Comparison of ENCODE assay signal across 8 cellular contexts in genomic region chr19:45498411-45499195, GRCh38. TPM values are rescaled to one million over a fixed set of nuclear protein-coding genes. Genes with fewer than 3 reads are reported as not detected.
A peak's percentile ranks its signal among the peaks of the same experiment; 100 is the strongest.
DNase-seq lines count a peak whose midpoint lies in the region; FAIRE-seq and TF ChIP-seq lines count a peak whose summit lies in the region.

Gene PPM1N, plus strand, starts transcription at chr19:45498443. Its CDS starts 30 bp downstream, at chr19:45498473.

- DNase-seq in CD8-positive, alpha-beta memory T cell = peak; percentile 52 to 79 (median 64)
- DNase-seq in Kasumi-1 (lab: John Stamatoyannopoulos, UW) (peak; percentile 11 to 19), endothelial cell (ENCODE audit: low spot score) (peak; percentile 23), neural crest cell (ENCODE audit: low read depth, low spot score) (peak; percentile 30), GM19239 (ENCODE audit: insufficient read length, low spot score) (no peak), NCI-H2171 treated with DMSO at 0.1 percent for 48 hours (lab: John Stamatoyannopoulos, UW) (no peak), RCC 7860 (ENCODE audit: low spot score) (no peak)
- DNase-seq in activated CD4-positive, alpha-beta T cell treated with anti-CD3 and anti-CD28 coated beads, Interleukin-2, amount 50 U/mL, for 1 hour = peak; percentile 64

- no peaks in the 10 kb centered on the region for H3K36me3 ChIP-seq in CD8-positive, alpha-beta memory T cell (ENCODE audit: insufficient read depth, low read length)

- H3K9me3 Mint-ChIP-seq in CD8-positive, alpha-beta memory T cell = no peaks in the 10 kb centered on the region
- no peaks in the 10 kb centered on the region for H3K9me3 Mint-ChIP-seq in endothelial cell (ENCODE audit: unreplicated experiment)
- H3K9me3 Mint-ChIP-seq in neural crest cell = no peaks in the 10 kb centered on the region

- H3K27me3 ChIP-seq in CD8-positive, alpha-beta memory T cell (ENCODE audit: insufficient read depth, low read length, poor library complexity, severe bottlenecking) = peaks cover 8% of the 10 kb centered on the region

- H3K4me1 Mint-ChIP-seq in CD8-positive, alpha-beta memory T cell = peaks cover 28 to 42% (median 42%) of the 10 kb centered on the region in 3 donors
- peaks cover 21% of the 10 kb centered on the region for H3K4me1 Mint-ChIP-seq in endothelial cell (ENCODE audit: unreplicated experiment)
- peaks cover 36% of the 10 kb centered on the region for H3K4me1 Mint-ChIP-seq in neural crest cell

- H3K27ac ChIP-seq in CD8-positive, alpha-beta memory T cell (ENCODE audit: low read depth, low read length) = no peak within 1 kb of the TSS

- TF ChIP-seq CTCF in endothelial cell (IDR thresholded peaks at IDR 0.05; ENCODE audit: unreplicated experiment) = no peak
- TF ChIP-seq CTCF in neural crest cell (conservative IDR thresholded peaks at IDR 0.05) = no peak

- POLR2A ChIA-PET in CD8-positive, alpha-beta memory T cell (lab: Charles Lee) = interaction anchor here (1.1 to 1.7 kb wide), 2 partner anchors 10 to 13 kb away, joined by 3 to 5 read pairs; no protein-coding TSS in a partner anchor

- no peaks in the 10 kb centered on the region for H3K9me3 ChIP-seq in CD8-positive, alpha-beta memory T cell (ENCODE audit: low read length)

- CTCF ChIA-PET in CD8-positive, alpha-beta memory T cell (lab: Charles Lee) = interaction anchor here (0.9 to 5.5 kb wide), 12 partner anchors 7 to 144 kb away, joined by 3 to 47 read pairs (median 4); partner anchors contain the start of genes EML2 and VASP

- peaks cover 0 to 2% (median 0%) of the 10 kb centered on the region in 3 donors for H3K36me3 Mint-ChIP-seq in CD8-positive, alpha-beta memory T cell
- H3K36me3 Mint-ChIP-seq in endothelial cell (ENCODE audit: low read depth, unreplicated experiment) (peaks cover 14% of the 10 kb centered on the region), neural crest cell (ENCODE audit: low read depth) (no peaks in the 10 kb centered on the region)

- H3K4me1 ChIP-seq in CD8-positive, alpha-beta memory T cell (ENCODE audit: insufficient read depth, low read length) = peaks cover 36% of the 10 kb centered on the region

- peak within 1 kb of the TSS; percentile 70 to 94 (median 80) for H3K27ac Mint-ChIP-seq in CD8-positive, alpha-beta memory T cell
- H3K27ac Mint-ChIP-seq in endothelial cell (ENCODE audit: unreplicated experiment) (peak within 1 kb of the TSS; percentile 30), neural crest cell (ENCODE audit: unreplicated experiment) (no peak within 1 kb of the TSS)

- no peak for FAIRE-seq in GM19239 (lab: Jason Lieb, UNC)
- no peak for FAIRE-seq in RCC 7860 (lab: Jason Lieb, UNC)

- peak within 1 kb of the TSS; percentile 82 to 91 (median 87) for H3K4me3 Mint-ChIP-seq in CD8-positive, alpha-beta memory T cell
- H3K4me3 Mint-ChIP-seq in endothelial cell (ENCODE audit: unreplicated experiment) (peak within 1 kb of the TSS; percentile 94), neural crest cell (peak within 1 kb of the TSS; percentile 86)

- peaks cover 4 to 8% of the 10 kb centered on the region in 2 donors for H3K27me3 Mint-ChIP-seq in CD8-positive, alpha-beta memory T cell
- peaks cover 19% of the 10 kb centered on the region for H3K27me3 Mint-ChIP-seq in endothelial cell (ENCODE audit: unreplicated experiment)
- H3K27me3 Mint-ChIP-seq in neural crest cell (ENCODE audit: low read depth) = peaks cover 72% of the 10 kb centered on the region

- H3K4me3 ChIP-seq in CD8-positive, alpha-beta memory T cell (ENCODE audit: low read length) = peak within 1 kb of the TSS; percentile 56

RNA-seq across cellular contexts. Expression of gene PPM1N, which starts in this region (rescaled TPM):
- total RNA-seq in CD8-positive, alpha-beta memory T cell = 1 to 10 TPM; 2.5 to 3.3 TPM
- 4.6 TPM for polyA plus RNA-seq in CD8-positive, alpha-beta memory T cell
- total RNA-seq in endothelial cell (ENCODE audit: unreplicated experiment) = 0.33 TPM
- not detected in 2 replicates for total RNA-seq in neural crest cell

Comparison
In these comparisons a context has a peak if more than half of its experiments do, and no peak if none do; other contexts are left out.
1. Peak in DNase-seq in endothelial cell; RNA of the gene not detected or under 1 TPM.
2. Peak in DNase-seq in neural crest cell; RNA of the gene not detected or under 1 TPM.
3. DNase-seq: peak in CD8-positive, alpha-beta memory T cell (5 of 5), Kasumi-1 (2 of 2) and activated CD4-positive, alpha-beta T cell treated with anti-CD3 and anti-CD28 coated beads, Interleukin-2, amount 50 U/mL, for 1 hour (single experiment); none in GM19239 (single experiment), NCI-H2171 treated with DMSO at 0.1 percent for 48 hours (single experiment) and RCC 7860 (single experiment).
4. Peak in every context shown above with its lines, with median percentiles within 50 percentile points of each other: H3K4me3 Mint-ChIP-seq.